ENCODE assay signal across 1 cellular context in the genomic region with DNA sequence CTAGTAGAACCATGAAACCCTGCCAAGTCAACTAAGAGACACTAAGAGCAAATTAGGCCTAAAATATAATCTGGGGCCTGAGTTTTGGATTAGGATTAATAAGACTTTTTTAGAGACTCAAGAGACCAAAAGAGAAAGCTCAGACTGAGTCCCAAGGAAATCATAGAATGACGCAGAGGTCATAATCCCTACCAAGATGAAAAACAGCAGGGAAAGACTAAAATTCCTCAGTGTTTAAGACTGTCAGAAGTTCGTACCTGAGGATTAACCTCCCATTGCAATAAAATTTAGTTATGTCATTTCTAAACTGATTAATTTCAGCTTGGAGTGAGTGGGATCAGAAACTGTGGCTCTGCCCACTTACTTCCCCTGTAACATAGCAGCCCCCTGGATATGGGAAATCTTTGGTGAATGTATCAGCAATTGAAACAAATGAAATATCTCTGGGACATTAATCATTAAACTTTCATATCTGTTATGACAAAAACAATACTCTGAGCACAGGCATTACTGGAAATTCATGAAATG.
TF ChIP-seq lines count a peak whose summit lies in the region.

No MANE protein-coding gene starts in this region.

TF ChIP-seq in SK-N-SH, 30 proteins besides CTCF, POLR2A, EP300 and RAD21 (continued from another document):
- TF ChIP-seq, protein P1, sequence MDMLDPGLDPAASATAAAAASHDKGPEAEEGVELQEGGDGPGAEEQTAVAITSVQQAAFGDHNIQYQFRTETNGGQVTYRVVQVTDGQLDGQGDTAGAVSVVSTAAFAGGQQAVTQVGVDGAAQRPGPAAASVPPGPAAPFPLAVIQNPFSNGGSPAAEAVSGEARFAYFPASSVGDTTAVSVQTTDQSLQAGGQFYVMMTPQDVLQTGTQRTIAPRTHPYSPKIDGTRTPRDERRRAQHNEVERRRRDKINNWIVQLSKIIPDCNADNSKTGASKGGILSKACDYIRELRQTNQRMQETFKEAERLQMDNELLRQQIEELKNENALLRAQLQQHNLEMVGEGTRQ (IDR thresholded peaks at IDR 0.05; ENCODE audit: borderline replicate concordance, low read depth, low read length), result no peak
- TF ChIP-seq, protein P2, sequence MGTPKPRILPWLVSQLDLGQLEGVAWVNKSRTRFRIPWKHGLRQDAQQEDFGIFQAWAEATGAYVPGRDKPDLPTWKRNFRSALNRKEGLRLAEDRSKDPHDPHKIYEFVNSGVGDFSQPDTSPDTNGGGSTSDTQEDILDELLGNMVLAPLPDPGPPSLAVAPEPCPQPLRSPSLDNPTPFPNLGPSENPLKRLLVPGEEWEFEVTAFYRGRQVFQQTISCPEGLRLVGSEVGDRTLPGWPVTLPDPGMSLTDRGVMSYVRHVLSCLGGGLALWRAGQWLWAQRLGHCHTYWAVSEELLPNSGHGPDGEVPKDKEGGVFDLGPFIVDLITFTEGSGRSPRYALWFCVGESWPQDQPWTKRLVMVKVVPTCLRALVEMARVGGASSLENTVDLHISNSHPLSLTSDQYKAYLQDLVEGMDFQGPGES (IDR thresholded peaks at IDR 0.05; ENCODE audit: low read depth, low read length), result no peak
- TF ChIP-seq NRF1 (IDR thresholded peaks at IDR 0.05; ENCODE audit: low read depth, low read length) (no peak), FOXJ3 (CRISPR knock-in tag; IDR thresholded peaks at IDR 0.05) (no peak), FOSL2 (IDR thresholded peaks at IDR 0.05; ENCODE audit: borderline replicate concordance, low read depth) (no peak)
